1 cellular context compared by ENCODE assay signal in genomic region chr16:2869502-2870064, GRCh38.
TF ChIP-seq lines count a peak whose summit lies in the region.

No MANE protein-coding gene starts in this region.

TF ChIP-seq in HepG2, 621 proteins besides CTCF, POLR2A, EP300 and RAD21 (continues in another document):
- TF ChIP-seq GATAD2A (CRISPR knock-in tag; IDR thresholded peaks at IDR 0.05) (peak; percentile 76), RELA (CRISPR knock-in tag; IDR thresholded peaks at IDR 0.05) (no peak), ZFY (CRISPR knock-in tag; IDR thresholded peaks at IDR 0.05) (peak; percentile 84), ZNF317 (CRISPR knock-in tag; IDR thresholded peaks at IDR 0.05) (0 out of 2 replicates have a peak, but pooled peaks have one; percentile 30), MLX (CRISPR knock-in tag; IDR thresholded peaks at IDR 0.05) (peak; percentile 50; the same call in 1 of the 2 replicates), JDP2 (CRISPR knock-in tag; IDR thresholded peaks at IDR 0.05; ENCODE audit: borderline replicate concordance) (no peak), ZBTB44 (CRISPR knock-in tag; IDR thresholded peaks at IDR 0.05) (peak; percentile 37; the same call in 1 of the 2 replicates), ZNF136 (CRISPR knock-in tag; IDR thresholded peaks at IDR 0.05; ENCODE audit: low read depth) (no peak), SIN3A (IDR thresholded peaks at IDR 0.05; ENCODE audit: borderline replicate concordance, low read depth, low read length) (no peak), NONO (IDR thresholded peaks at IDR 0.05) (no peak), NONO (CRISPR knock-in tag; conservative IDR thresholded peaks at IDR 0.05) (peak; percentile 59; the same call in 1 of the 2 replicates), SOX13 (IDR thresholded peaks at IDR 0.05) (no peak), SOX13 (CRISPR knock-in tag; conservative IDR thresholded peaks at IDR 0.05 in 1 of 2, IDR thresholded peaks at IDR 0.05 in 1 of 2) (peak in 1 of 2 experiments; percentile 72; a peak in 1 of 4 replicates), GABPA (IDR thresholded peaks at IDR 0.05; ENCODE audit: low read depth, low read length) (no peak), GABPA (CRISPR knock-in tag; IDR thresholded peaks at IDR 0.05; ENCODE audit: low read depth) (peak; percentile 27; the same call in 1 of the 2 replicates), GTF2F1 (IDR thresholded peaks at IDR 0.05; ENCODE audit: low read length) (no peak), ZNF598 (CRISPR knock-in tag; IDR thresholded peaks at IDR 0.05; ENCODE audit: borderline replicate concordance) (0 out of 2 replicates have a peak, but pooled peaks have one; percentile 58), HMGXB3 (CRISPR knock-in tag; IDR thresholded peaks at IDR 0.05; ENCODE audit: borderline replicate concordance) (0 out of 2 replicates have a peak, but pooled peaks have one; percentile 41), ZNF333 (CRISPR knock-in tag; IDR thresholded peaks at IDR 0.05; ENCODE audit: borderline replicate concordance) (no peak), CCAR2 (optimal IDR thresholded peaks at IDR 0.05; ENCODE audit: low read depth, low read length) (no peak), RBM22 (optimal IDR thresholded peaks at IDR 0.05; ENCODE audit: low read length) (no peak), ZNF274 (CRISPR knock-in tag; IDR thresholded peaks at IDR 0.05) (0 out of 2 replicates have a peak, but pooled peaks have one; percentile 16), ZNF10 (CRISPR knock-in tag; IDR thresholded peaks at IDR 0.05; ENCODE audit: borderline replicate concordance, low read depth) (no peak), ZNF674 (CRISPR knock-in tag; IDR thresholded peaks at IDR 0.05; ENCODE audit: low read depth) (no peak), AGO1 (IDR thresholded peaks at IDR 0.05; ENCODE audit: low read depth, low read length, poor library complexity, severe bottlenecking) (no peak), ZNF331 (CRISPR knock-in tag; IDR thresholded peaks at IDR 0.05) (peak; percentile 62; the same call in 1 of the 2 replicates), MYNN (CRISPR knock-in tag; IDR thresholded peaks at IDR 0.05; ENCODE audit: low read depth) (no peak), KLF11 (CRISPR knock-in tag; IDR thresholded peaks at IDR 0.05) (0 out of 2 replicates have a peak, but pooled peaks have one; percentile 39), YEATS2 (CRISPR knock-in tag; IDR thresholded peaks at IDR 0.05; ENCODE audit: borderline replicate concordance) (0 out of 2 replicates have a peak, but pooled peaks have one; percentile 38), CC2D1A (CRISPR knock-in tag; IDR thresholded peaks at IDR 0.05) (peak; percentile 90; the same call in 1 of the 2 replicates), ZNF747 (CRISPR knock-in tag; IDR thresholded peaks at IDR 0.05; ENCODE audit: borderline replicate concordance) (no peak), CENPX (CRISPR knock-in tag; IDR thresholded peaks at IDR 0.05) (no peak), GATAD1 (CRISPR knock-in tag; IDR thresholded peaks at IDR 0.05) (peak; percentile 72; the same call in 1 of the 2 replicates), KDM2A (CRISPR knock-in tag; IDR thresholded peaks at IDR 0.05; ENCODE audit: borderline replicate concordance, low read depth) (peak; percentile 47; the same call in 1 of the 2 replicates), MAFG (CRISPR knock-in tag; IDR thresholded peaks at IDR 0.05) (no peak), ELF3 (CRISPR knock-in tag; IDR thresholded peaks at IDR 0.05) (peak; percentile 47; the same call in 1 of the 2 replicates), PBX2 (CRISPR knock-in tag; IDR thresholded peaks at IDR 0.05) (no peak), MXD4 (CRISPR knock-in tag; IDR thresholded peaks at IDR 0.05) (0 out of 2 replicates have a peak, but pooled peaks have one; percentile 39), CEBPG (CRISPR knock-in tag; IDR thresholded peaks at IDR 0.05) (peak; percentile 25; the same call in 1 of the 2 replicates), REPIN1 (CRISPR knock-in tag; IDR thresholded peaks at IDR 0.05; ENCODE audit: borderline replicate concordance, low read depth) (no peak), IRF2 (CRISPR knock-in tag; IDR thresholded peaks at IDR 0.05) (peak; percentile 79; the same call in 1 of the 2 replicates), MED1 (CRISPR knock-in tag; IDR thresholded peaks at IDR 0.05) (peak; percentile 29; the same call in 1 of the 2 replicates), RORA (CRISPR knock-in tag; IDR thresholded peaks at IDR 0.05) (no peak), RCOR2 (CRISPR knock-in tag; IDR thresholded peaks at IDR 0.05) (0 out of 2 replicates have a peak, but pooled peaks have one; percentile 23), HDAC1 (CRISPR knock-in tag; IDR thresholded peaks at IDR 0.05) (peak; percentile 47), NFRKB (IDR thresholded peaks at IDR 0.05) (no peak), NFE2L1 (CRISPR knock-in tag; IDR thresholded peaks at IDR 0.05; ENCODE audit: borderline replicate concordance) (no peak), HNF4A (CRISPR knock-in tag; IDR thresholded peaks at IDR 0.05) (peak; percentile 34; the same call in 1 of the 2 replicates), ZNF431 (CRISPR knock-in tag; IDR thresholded peaks at IDR 0.05; ENCODE audit: borderline replicate concordance, low read depth) (peak; percentile 65; the same call in 1 of the 2 replicates), ZFYVE20 (CRISPR knock-in tag; IDR thresholded peaks at IDR 0.05; ENCODE audit: borderline replicate concordance, low read depth) (no peak), MEF2D (CRISPR knock-in tag; IDR thresholded peaks at IDR 0.05) (0 out of 2 replicates have a peak, but pooled peaks have one; percentile 42), ZSCAN9 (CRISPR knock-in tag; IDR thresholded peaks at IDR 0.05; ENCODE audit: borderline replicate concordance) (peak; percentile 17; the same call in 1 of the 2 replicates), KAT8 (CRISPR knock-in tag; IDR thresholded peaks at IDR 0.05) (peak; percentile 66; the same call in 1 of the 2 replicates), ZNF263 (CRISPR knock-in tag; IDR thresholded peaks at IDR 0.05) (peak; percentile 53; the same call in 1 of the 2 replicates), HES4 (CRISPR knock-in tag; IDR thresholded peaks at IDR 0.05; ENCODE audit: borderline replicate concordance) (peak; percentile 43; the same call in 1 of the 2 replicates)
- TF ChIP-seq, protein P1, sequence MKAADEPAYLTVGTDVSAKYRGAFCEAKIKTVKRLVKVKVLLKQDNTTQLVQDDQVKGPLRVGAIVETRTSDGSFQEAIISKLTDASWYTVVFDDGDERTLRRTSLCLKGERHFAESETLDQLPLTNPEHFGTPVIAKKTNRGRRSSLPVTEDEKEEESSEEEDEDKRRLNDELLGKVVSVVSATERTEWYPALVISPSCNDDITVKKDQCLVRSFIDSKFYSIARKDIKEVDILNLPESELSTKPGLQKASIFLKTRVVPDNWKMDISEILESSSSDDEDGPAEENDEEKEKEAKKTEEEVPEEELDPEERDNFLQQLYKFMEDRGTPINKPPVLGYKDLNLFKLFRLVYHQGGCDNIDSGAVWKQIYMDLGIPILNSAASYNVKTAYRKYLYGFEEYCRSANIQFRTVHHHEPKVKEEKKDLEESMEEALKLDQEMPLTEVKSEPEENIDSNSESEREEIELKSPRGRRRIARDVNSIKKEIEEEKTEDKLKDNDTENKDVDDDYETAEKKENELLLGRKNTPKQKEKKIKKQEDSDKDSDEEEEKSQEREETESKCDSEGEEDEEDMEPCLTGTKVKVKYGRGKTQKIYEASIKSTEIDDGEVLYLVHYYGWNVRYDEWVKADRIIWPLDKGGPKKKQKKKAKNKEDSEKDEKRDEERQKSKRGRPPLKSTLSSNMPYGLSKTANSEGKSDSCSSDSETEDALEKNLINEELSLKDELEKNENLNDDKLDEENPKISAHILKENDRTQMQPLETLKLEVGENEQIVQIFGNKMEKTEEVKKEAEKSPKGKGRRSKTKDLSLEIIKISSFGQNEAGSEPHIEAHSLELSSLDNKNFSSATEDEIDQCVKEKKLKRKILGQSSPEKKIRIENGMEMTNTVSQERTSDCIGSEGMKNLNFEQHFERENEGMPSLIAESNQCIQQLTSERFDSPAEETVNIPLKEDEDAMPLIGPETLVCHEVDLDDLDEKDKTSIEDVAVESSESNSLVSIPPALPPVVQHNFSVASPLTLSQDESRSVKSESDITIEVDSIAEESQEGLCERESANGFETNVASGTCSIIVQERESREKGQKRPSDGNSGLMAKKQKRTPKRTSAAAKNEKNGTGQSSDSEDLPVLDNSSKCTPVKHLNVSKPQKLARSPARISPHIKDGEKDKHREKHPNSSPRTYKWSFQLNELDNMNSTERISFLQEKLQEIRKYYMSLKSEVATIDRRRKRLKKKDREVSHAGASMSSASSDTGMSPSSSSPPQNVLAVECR (CRISPR knock-in tag; IDR thresholded peaks at IDR 0.05; ENCODE audit: borderline replicate concordance) = peak; percentile 56; the same call in 1 of the 2 replicates
- TF ChIP-seq, protein P2, sequence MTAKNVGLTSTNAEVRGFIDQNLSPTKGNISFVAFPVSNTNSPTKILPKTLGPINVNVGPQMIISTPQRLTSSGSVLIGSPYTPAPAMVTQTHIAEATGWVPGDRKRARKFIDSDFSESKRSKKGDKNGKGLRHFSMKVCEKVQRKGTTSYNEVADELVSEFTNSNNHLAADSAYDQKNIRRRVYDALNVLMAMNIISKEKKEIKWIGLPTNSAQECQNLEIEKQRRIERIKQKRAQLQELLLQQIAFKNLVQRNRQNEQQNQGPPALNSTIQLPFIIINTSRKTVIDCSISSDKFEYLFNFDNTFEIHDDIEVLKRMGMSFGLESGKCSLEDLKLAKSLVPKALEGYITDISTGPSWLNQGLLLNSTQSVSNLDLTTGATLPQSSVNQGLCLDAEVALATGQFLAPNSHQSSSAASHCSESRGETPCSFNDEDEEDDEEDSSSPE (CRISPR knock-in tag; IDR thresholded peaks at IDR 0.05) = peak; percentile 73
- TF ChIP-seq, protein P3, sequence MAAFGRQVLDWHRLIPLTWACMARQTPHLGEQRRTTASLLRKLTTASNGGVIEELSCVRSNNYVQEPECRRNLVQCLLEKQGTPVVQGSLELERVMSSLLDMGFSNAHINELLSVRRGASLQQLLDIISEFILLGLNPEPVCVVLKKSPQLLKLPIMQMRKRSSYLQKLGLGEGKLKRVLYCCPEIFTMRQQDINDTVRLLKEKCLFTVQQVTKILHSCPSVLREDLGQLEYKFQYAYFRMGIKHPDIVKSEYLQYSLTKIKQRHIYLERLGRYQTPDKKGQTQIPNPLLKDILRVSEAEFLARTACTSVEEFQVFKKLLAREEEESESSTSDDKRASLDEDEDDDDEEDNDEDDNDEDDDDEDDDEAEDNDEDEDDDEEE (CRISPR knock-in tag; IDR thresholded peaks at IDR 0.05) = peak; percentile 34; the same call in 1 of the 2 replicates
- TF ChIP-seq, protein P4, sequence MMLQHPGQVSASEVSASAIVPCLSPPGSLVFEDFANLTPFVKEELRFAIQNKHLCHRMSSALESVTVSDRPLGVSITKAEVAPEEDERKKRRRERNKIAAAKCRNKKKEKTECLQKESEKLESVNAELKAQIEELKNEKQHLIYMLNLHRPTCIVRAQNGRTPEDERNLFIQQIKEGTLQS (CRISPR knock-in tag; IDR thresholded peaks at IDR 0.05) = no peak
